24 cellular contexts compared by ENCODE assay signal in genomic region chr9:87800456-87800855, GRCh38.
"Had no signal": no experiment of that assay in that cellular context is flagged by ENCODE, and none has a peak within 500 bp of the region (broad histone marks: within the 10 kb centered on the region; RNA-seq: fewer than 3 reads in every experiment).

No MANE protein-coding gene starts in this region.

- H3K4me1 ChIP-seq: esophagus muscularis mucosa, gastrocnemius medialis, lower lobe of right lung, parathyroid adenoma, prostate gland, testis, tibial nerve had no signal

- H3K27me3 Mint-ChIP-seq: memory B cell had no signal

- H2AFZ ChIP-seq: parathyroid adenoma had no signal

- H3K4me3 ChIP-seq: esophagus muscularis mucosa, gastrocnemius medialis, left ventricle myocardium inferior, lower lobe of right lung, prostate gland, right lobe of liver, spleen, testis, tibial nerve had no signal

- H3K79me2 ChIP-seq: parathyroid adenoma had no signal

- H3K9me3 Mint-ChIP-seq: central memory CD8-positive, alpha-beta T cell; effector memory CD8-positive, alpha-beta T cell; memory B cell; stimulated activated naive CD8-positive, alpha-beta T cell treated with anti-CD3 and anti-CD28 coated beads, Interleukin-15, amount 100 ng/mL, for 72 hours had no signal

- DNase-seq: cortex of kidney; effector memory CD8-positive, alpha-beta T cell; gastrocnemius medialis; kidney; left cardiac atrium; left ventricle myocardium inferior; lower lobe of right lung; naive thymus-derived CD4-positive, alpha-beta T cell; nucleus accumbens; retina; right lobe of liver; spleen; stimulated activated CD4-positive, alpha-beta T cell treated with anti-CD3 and anti-CD28 coated beads, Interleukin-2, amount 100 ng/mL, for 24 hours; stimulated activated CD4-positive, alpha-beta T cell treated with anti-CD3 and anti-CD28 coated beads, Interleukin-4, amount 100 ng/mL, for 4 hours; stimulated activated naive B cell treated with anti-CD40 and anti-IgM and Interleukin-4, amounts not matched to agents 10 μg/mL and 1 μg/mL and 100 μg/mL, for 72 hours; stimulated activated naive CD8-positive, alpha-beta T cell treated with anti-CD3 and anti-CD28 coated beads, Interleukin-15, amount 100 ng/mL, for 72 hours; testis had no signal

- H3K9me3 ChIP-seq: esophagus muscularis mucosa, gastrocnemius medialis, left ventricle myocardium inferior, lower lobe of right lung, prostate gland, right lobe of liver, spleen, testis, tibial nerve had no signal

- H3K27ac ChIP-seq: epithelial cell of prostate, esophagus muscularis mucosa, gastrocnemius medialis, left ventricle myocardium inferior, lower lobe of right lung, parathyroid adenoma, prostate gland, right lobe of liver, spleen, testis, tibial nerve had no signal

- ATAC-seq: effector memory CD8-positive, alpha-beta T cell; gastrocnemius medialis; left cardiac atrium; lower lobe of right lung; naive thymus-derived CD4-positive, alpha-beta T cell; stimulated activated naive B cell treated with anti-CD40 and anti-IgM and Interleukin-4, amounts not matched to agents 10 μg/mL and 1 μg/mL and 100 μg/mL, for 72 hours; stimulated activated naive CD8-positive, alpha-beta T cell treated with anti-CD3 and anti-CD28 coated beads, Interleukin-15, amount 100 ng/mL, for 72 hours had no signal

- H3K4me1 Mint-ChIP-seq: central memory CD8-positive, alpha-beta T cell; memory B cell; stimulated activated naive B cell treated with anti-CD40 and anti-IgM and Interleukin-4, amounts not matched to agents 10 μg/mL and 1 μg/mL and 100 μg/mL, for 72 hours; stimulated activated naive CD8-positive, alpha-beta T cell treated with anti-CD3 and anti-CD28 coated beads, Interleukin-15, amount 100 ng/mL, for 72 hours had no signal

- H3K27ac Mint-ChIP-seq: effector memory CD8-positive, alpha-beta T cell; memory B cell; stimulated activated naive B cell treated with anti-CD40 and anti-IgM and Interleukin-4, amounts not matched to agents 10 μg/mL and 1 μg/mL and 100 μg/mL, for 72 hours; stimulated activated naive CD8-positive, alpha-beta T cell treated with anti-CD3 and anti-CD28 coated beads, Interleukin-15, amount 100 ng/mL, for 72 hours had no signal

- H3K4me3 Mint-ChIP-seq: central memory CD8-positive, alpha-beta T cell; effector memory CD8-positive, alpha-beta T cell; memory B cell; naive thymus-derived CD4-positive, alpha-beta T cell; stimulated activated naive B cell treated with anti-CD40 and anti-IgM and Interleukin-4, amounts not matched to agents 10 μg/mL and 1 μg/mL and 100 μg/mL, for 72 hours; stimulated activated naive CD8-positive, alpha-beta T cell treated with anti-CD3 and anti-CD28 coated beads, Interleukin-15, amount 100 ng/mL, for 72 hours had no signal

- H3K27me3 ChIP-seq: gastrocnemius medialis, right lobe of liver, spleen, testis, tibial nerve had no signal

- H3K36me3 ChIP-seq: esophagus muscularis mucosa, gastrocnemius medialis, left ventricle myocardium inferior, lower lobe of right lung, prostate gland, right lobe of liver, spleen, tibial nerve had no signal

- H3K36me3 Mint-ChIP-seq: memory B cell; naive thymus-derived CD4-positive, alpha-beta T cell; stimulated activated naive B cell treated with anti-CD40 and anti-IgM and Interleukin-4, amounts not matched to agents 10 μg/mL and 1 μg/mL and 100 μg/mL, for 72 hours had no signal

- H3K9ac ChIP-seq: parathyroid adenoma had no signal
